Comparison of ENCODE assay signal across 1 cellular context in genomic region chr6:87722831-87723726, GRCh38.
TF ChIP-seq lines count a peak whose summit lies in the region.

No MANE protein-coding gene starts in this region.

TF ChIP-seq in HepG2, 621 proteins besides CTCF, POLR2A, EP300 and RAD21 (continued from another document):
- peak; percentile 33; the same call in 1 of the 2 replicates for TF ChIP-seq ZNF788 (CRISPR knock-in tag; IDR thresholded peaks at IDR 0.05; ENCODE audit: borderline replicate concordance)
- TF ChIP-seq HMG20A (CRISPR knock-in tag; IDR thresholded peaks at IDR 0.05; ENCODE audit: borderline replicate concordance) = no peak
- peak; percentile 64; the same call in 1 of the 2 replicates for TF ChIP-seq ATF3 (CRISPR knock-in tag; IDR thresholded peaks at IDR 0.05)
- TF ChIP-seq YEATS2 (CRISPR knock-in tag; IDR thresholded peaks at IDR 0.05; ENCODE audit: borderline replicate concordance) = peak; percentile 44; the same call in 1 of the 2 replicates
- no peak for TF ChIP-seq PRMT3 (CRISPR knock-in tag; IDR thresholded peaks at IDR 0.05; ENCODE audit: borderline replicate concordance, low read depth)
- TF ChIP-seq MED1 (CRISPR knock-in tag; IDR thresholded peaks at IDR 0.05) = peak; percentile 55; the same call in 1 of the 2 replicates
- TF ChIP-seq ZFYVE20 (CRISPR knock-in tag; IDR thresholded peaks at IDR 0.05; ENCODE audit: borderline replicate concordance, low read depth) = no peak
- TF ChIP-seq DMAP1 (CRISPR knock-in tag; IDR thresholded peaks at IDR 0.05) = peak; percentile 70
- no peak for TF ChIP-seq ZNF616 (CRISPR knock-in tag; IDR thresholded peaks at IDR 0.05; ENCODE audit: low read depth)
- no peak for TF ChIP-seq ZNF276 (CRISPR knock-in tag; IDR thresholded peaks at IDR 0.05; ENCODE audit: low read depth)
- 0 out of 2 replicates have a peak, but pooled peaks have one; percentile 25 for TF ChIP-seq ZNF574 (CRISPR knock-in tag; IDR thresholded peaks at IDR 0.05)
- 0 out of 2 replicates have a peak, but pooled peaks have one; percentile 52 for TF ChIP-seq KLF6 (CRISPR knock-in tag; IDR thresholded peaks at IDR 0.05)
- no peak for TF ChIP-seq RBAK (CRISPR knock-in tag; IDR thresholded peaks at IDR 0.05)
- TF ChIP-seq GTF3A (CRISPR knock-in tag; conservative IDR thresholded peaks at IDR 0.05) = no peak
- TF ChIP-seq GATAD1 (CRISPR knock-in tag; IDR thresholded peaks at IDR 0.05) = no peak
- no peak for TF ChIP-seq BCLAF1 (IDR thresholded peaks at IDR 0.05)
- peak; percentile 51 for TF ChIP-seq NR2F6 (IDR thresholded peaks at IDR 0.05)
- peak; percentile 47; the same call in 1 of the 2 replicates for TF ChIP-seq NR2F6 (CRISPR knock-in tag; IDR thresholded peaks at IDR 0.05)
- 0 out of 2 replicates have a peak, but pooled peaks have one; percentile 42 for TF ChIP-seq KDM1A (CRISPR knock-in tag; IDR thresholded peaks at IDR 0.05)
- TF ChIP-seq TGIF2 (CRISPR knock-in tag; IDR thresholded peaks at IDR 0.05) = no peak
- peak; percentile 97 for TF ChIP-seq TFAP4 (IDR thresholded peaks at IDR 0.05; ENCODE audit: borderline replicate concordance, low read depth)
- peak; percentile 22; the same call in 1 of the 2 replicates for TF ChIP-seq ZNF687 (CRISPR knock-in tag; IDR thresholded peaks at IDR 0.05)
- 0 out of 2 replicates have a peak, but pooled peaks have one; percentile 29 for TF ChIP-seq ZNF563 (CRISPR knock-in tag; IDR thresholded peaks at IDR 0.05)
- no peak for TF ChIP-seq SIX4 (CRISPR knock-in tag; IDR thresholded peaks at IDR 0.05)
